In genomic region chr2:7189106-7189505, GRCh38 we compare ENCODE assay signal across 1 cellular context.
A peak's percentile ranks its signal among the peaks of the same experiment; 100 is the strongest.
TF ChIP-seq lines count a peak whose summit lies in the region.

No MANE protein-coding gene starts in this region.

TF ChIP-seq in WTC11, 78 proteins besides CTCF, POLR2A, EP300 and RAD21 (continued from another document):
- TF ChIP-seq, protein P1, sequence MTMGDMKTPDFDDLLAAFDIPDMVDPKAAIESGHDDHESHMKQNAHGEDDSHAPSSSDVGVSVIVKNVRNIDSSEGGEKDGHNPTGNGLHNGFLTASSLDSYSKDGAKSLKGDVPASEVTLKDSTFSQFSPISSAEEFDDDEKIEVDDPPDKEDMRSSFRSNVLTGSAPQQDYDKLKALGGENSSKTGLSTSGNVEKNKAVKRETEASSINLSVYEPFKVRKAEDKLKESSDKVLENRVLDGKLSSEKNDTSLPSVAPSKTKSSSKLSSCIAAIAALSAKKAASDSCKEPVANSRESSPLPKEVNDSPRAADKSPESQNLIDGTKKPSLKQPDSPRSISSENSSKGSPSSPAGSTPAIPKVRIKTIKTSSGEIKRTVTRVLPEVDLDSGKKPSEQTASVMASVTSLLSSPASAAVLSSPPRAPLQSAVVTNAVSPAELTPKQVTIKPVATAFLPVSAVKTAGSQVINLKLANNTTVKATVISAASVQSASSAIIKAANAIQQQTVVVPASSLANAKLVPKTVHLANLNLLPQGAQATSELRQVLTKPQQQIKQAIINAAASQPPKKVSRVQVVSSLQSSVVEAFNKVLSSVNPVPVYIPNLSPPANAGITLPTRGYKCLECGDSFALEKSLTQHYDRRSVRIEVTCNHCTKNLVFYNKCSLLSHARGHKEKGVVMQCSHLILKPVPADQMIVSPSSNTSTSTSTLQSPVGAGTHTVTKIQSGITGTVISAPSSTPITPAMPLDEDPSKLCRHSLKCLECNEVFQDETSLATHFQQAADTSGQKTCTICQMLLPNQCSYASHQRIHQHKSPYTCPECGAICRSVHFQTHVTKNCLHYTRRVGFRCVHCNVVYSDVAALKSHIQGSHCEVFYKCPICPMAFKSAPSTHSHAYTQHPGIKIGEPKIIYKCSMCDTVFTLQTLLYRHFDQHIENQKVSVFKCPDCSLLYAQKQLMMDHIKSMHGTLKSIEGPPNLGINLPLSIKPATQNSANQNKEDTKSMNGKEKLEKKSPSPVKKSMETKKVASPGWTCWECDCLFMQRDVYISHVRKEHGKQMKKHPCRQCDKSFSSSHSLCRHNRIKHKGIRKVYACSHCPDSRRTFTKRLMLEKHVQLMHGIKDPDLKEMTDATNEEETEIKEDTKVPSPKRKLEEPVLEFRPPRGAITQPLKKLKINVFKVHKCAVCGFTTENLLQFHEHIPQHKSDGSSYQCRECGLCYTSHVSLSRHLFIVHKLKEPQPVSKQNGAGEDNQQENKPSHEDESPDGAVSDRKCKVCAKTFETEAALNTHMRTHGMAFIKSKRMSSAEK (CRISPR knock-in tag; IDR thresholded peaks at IDR 0.05; ENCODE audit: borderline replicate concordance), result no peak
- TF ChIP-seq, protein P2, sequence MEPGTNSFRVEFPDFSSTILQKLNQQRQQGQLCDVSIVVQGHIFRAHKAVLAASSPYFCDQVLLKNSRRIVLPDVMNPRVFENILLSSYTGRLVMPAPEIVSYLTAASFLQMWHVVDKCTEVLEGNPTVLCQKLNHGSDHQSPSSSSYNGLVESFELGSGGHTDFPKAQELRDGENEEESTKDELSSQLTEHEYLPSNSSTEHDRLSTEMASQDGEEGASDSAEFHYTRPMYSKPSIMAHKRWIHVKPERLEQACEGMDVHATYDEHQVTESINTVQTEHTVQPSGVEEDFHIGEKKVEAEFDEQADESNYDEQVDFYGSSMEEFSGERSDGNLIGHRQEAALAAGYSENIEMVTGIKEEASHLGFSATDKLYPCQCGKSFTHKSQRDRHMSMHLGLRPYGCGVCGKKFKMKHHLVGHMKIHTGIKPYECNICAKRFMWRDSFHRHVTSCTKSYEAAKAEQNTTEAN (CRISPR knock-in tag; IDR thresholded peaks at IDR 0.05), result peak; percentile 77; the same call in 1 of the 2 replicates
